Comparison of ENCODE assay signal across 8 cellular contexts in genomic region chr10:28532223-28532508, GRCh38. TPM values are rescaled to one million over a fixed set of nuclear protein-coding genes. Genes with fewer than 3 reads are reported as not detected.
DNase-seq lines count a peak whose midpoint lies in the region; ATAC-seq and TF ChIP-seq lines count a peak whose summit lies in the region.

No MANE protein-coding gene starts in this region.

- POLR2A ChIA-PET in CD4-positive, alpha-beta T cell (lab: Charles Lee): interaction anchor here (0.7 to 3.9 kb wide), 27 partner anchors 10 to 1378 kb away, joined by 3 to 45 read pairs (median 4); partner anchors contain the start of genes MPP7, RAB18 and YME1L1

- H3K4me3 Mint-ChIP-seq in CD4-positive, alpha-beta T cell: peak overlapping the region; percentile 93

- H3K27me3 ChIP-seq in CD4-positive, alpha-beta T cell (ENCODE audit: control insufficient read depth, insufficient read depth, low read length): no peaks in the 10 kb centered on the region
- H3K27me3 ChIP-seq in SJCRH30 (no peaks in the 10 kb centered on the region), duodenal mucosa (ENCODE audit: control insufficient read depth in 1 of 2, insufficient read depth in 2 of 2, low read length in 2 of 2) (no peaks in the 10 kb centered on the region), thymus (ENCODE audit: control insufficient read depth, insufficient read depth) (no peaks in the 10 kb centered on the region)

- peak overlapping the region; percentile 98 for H3K27ac Mint-ChIP-seq in CD4-positive, alpha-beta T cell

- peak overlapping the region; percentile 83 to 86 for H3K9ac ChIP-seq in duodenal mucosa (ENCODE audit: low read depth in 1 of 2, low read length in 2 of 2)

- peak in 2 of 10 experiments; percentile 45 to 55 for DNase-seq in CD4-positive, alpha-beta T cell
- DNase-seq in SJCRH30 (peak; percentile 71), mucosa of gallbladder (ENCODE audit: low spot score) (peak; percentile 42), NCI-H2196 treated with DMSO at 0.1 percent for 48 hours (lab: John Stamatoyannopoulos, UW; ENCODE audit: unreplicated experiment) (no peak)

- H3K4me1 Mint-ChIP-seq in CD4-positive, alpha-beta T cell (ENCODE audit: low read depth): peaks cover 71% of the 10 kb centered on the region

- under 1% methylated on average over 30 of the region's 30 CpGs for WGBS in thymus

- H3K36me3 Mint-ChIP-seq in CD4-positive, alpha-beta T cell (ENCODE audit: low read depth): peaks cover 81% of the 10 kb centered on the region

- peak overlapping the region; percentile 99 for H3K27ac ChIP-seq in CD4-positive, alpha-beta T cell (ENCODE audit: low read depth, low read length)
- H3K27ac ChIP-seq in SJCRH30: peak overlapping the region; percentile 98
- H3K27ac ChIP-seq in duodenal mucosa (ENCODE audit: low read depth, low read length): peak overlapping the region; percentile 96
- peak overlapping the region; percentile 100 for H3K27ac ChIP-seq in thymus (ENCODE audit: low read depth)

- intact Hi-C loops in CD4-positive, alpha-beta T cell (cut with DNase I, micrococcal nuclease): loop anchor here (2.0 to 10.0 kb wide), 7 partner anchors 35 to 1377 kb away; partner anchors contain the start of genes BAMBI (in 1 of the 2), MASTL (in 1 of the 2) and YME1L1 (in 1 of the 2)

- CTCF ChIA-PET in CD4-positive, alpha-beta T cell (lab: Charles Lee): interaction anchor here (1.3 kb wide), 1 partner anchor 58 kb away, joined by 4 read pairs; no protein-coding TSS in a partner anchor

- H3K4me1 ChIP-seq in SJCRH30 (0 out of 2 replicates have a peak, but pooled peaks cover 4% of the 10 kb centered on the region), duodenal mucosa (ENCODE audit: control insufficient read depth in 1 of 2, insufficient read depth in 2 of 2, low read length in 2 of 2) (peaks cover 11 to 14% of the 10 kb centered on the region in 2 donors), thymus (ENCODE audit: control insufficient read depth, insufficient read depth, low read length) (peaks cover 3% of the 10 kb centered on the region)

- no peaks in the 10 kb centered on the region for H3K9me3 ChIP-seq in CD4-positive, alpha-beta T cell (ENCODE audit: control insufficient read depth, low read length)
- no peaks in the 10 kb centered on the region for H3K9me3 ChIP-seq in SJCRH30 (replicated peaks)
- no peaks in the 10 kb centered on the region for H3K9me3 ChIP-seq in duodenal mucosa (ENCODE audit: control insufficient read depth in 1 of 2, low read length in 2 of 2)
- H3K9me3 ChIP-seq in thymus (ENCODE audit: control insufficient read depth): no peaks in the 10 kb centered on the region

- H3K27me3 Mint-ChIP-seq in CD4-positive, alpha-beta T cell: no peaks in the 10 kb centered on the region

- TF ChIP-seq CTCF in CD4-positive, alpha-beta T cell (IDR thresholded peaks at IDR 0.05): no peak

- no peaks in the 10 kb centered on the region for H3K9me3 Mint-ChIP-seq in CD4-positive, alpha-beta T cell

- peak; percentile 28 for ATAC-seq in CD4-positive, alpha-beta T cell (ENCODE audit: poor library complexity)
- ATAC-seq in GM19043 (IDR thresholded peaks at IDR 0.05; ENCODE audit: low read depth, unreplicated experiment): peak; percentile 35
- ATAC-seq in HG03159 (IDR thresholded peaks at IDR 0.05; ENCODE audit: unreplicated experiment): peak; percentile 51

- H3K4me3 ChIP-seq in SJCRH30: peak overlapping the region; percentile 84
- H3K4me3 ChIP-seq in duodenal mucosa (ENCODE audit: low read depth in 1 of 2, low read length in 2 of 2): peak overlapping the region; percentile 83 to 86
- peak overlapping the region; percentile 78 for H3K4me3 ChIP-seq in thymus (ENCODE audit: low read length)

- H3K36me3 ChIP-seq in SJCRH30: peaks cover 34% of the 10 kb centered on the region
- H3K36me3 ChIP-seq in duodenal mucosa (ENCODE audit: control insufficient read depth in 1 of 2, insufficient read depth in 2 of 2, low read length in 2 of 2): peaks cover 5 to 15% of the 10 kb centered on the region in 2 donors
- H3K36me3 ChIP-seq in thymus (ENCODE audit: control insufficient read depth, insufficient read depth): no peaks in the 10 kb centered on the region

RNA-seq across cellular contexts. Expression of gene WAC, which starts 0.8 kb away (rescaled TPM):
- 100 to 1,000 TPM; 169 to 177 TPM for total RNA-seq in CD4-positive, alpha-beta T cell
- total RNA-seq in SJCRH30 (2014; rRNA removed; shearing (Covaris generic)): 121 and 142 TPM in 2 replicates
- 119 TPM for total RNA-seq in mucosa of gallbladder
- 54.2 TPM for polyA plus RNA-seq in thymus
